Comparison of ENCODE assay signal across 8 cellular contexts in genomic region chr16:1719559-1720229, GRCh38. TPM values are rescaled to one million over a fixed set of nuclear protein-coding genes. Genes with fewer than 3 reads are reported as not detected.
DNase-seq lines count a peak whose midpoint lies in the region; ATAC-seq and TF ChIP-seq lines count a peak whose summit lies in the region.
"Not testable (repeated sequence)": the region's sequence is repeated elsewhere in the genome, so short reads cannot be mapped to it uniquely, and the experiment has no call there.

No MANE protein-coding gene starts in this region.

- not testable (repeated sequence) for H3K27me3 ChIP-seq in CD4-positive, alpha-beta T cell (ENCODE audit: control insufficient read depth, insufficient read depth, low read length); HCT116 (ENCODE audit: insufficient read depth, low read length); lower lobe of right lung (ENCODE audit: low read depth); thymus (ENCODE audit: control insufficient read depth, insufficient read depth)

- H3K36me3 ChIP-seq in HCT116 (ENCODE audit: control insufficient read depth in 1 of 2, insufficient read depth in 2 of 2, low read length in 2 of 2); lower lobe of right lung: not testable (repeated sequence)
- peaks cover 12% of the 10 kb centered on the region for H3K36me3 ChIP-seq in thymus (ENCODE audit: control insufficient read depth, insufficient read depth)

- H3K27ac ChIP-seq in CD4-positive, alpha-beta T cell (ENCODE audit: low read depth, low read length): not testable (repeated sequence)
- H3K27ac ChIP-seq in HCT116 (ENCODE audit: low read depth, low read length) (peak overlapping the region; percentile 39), lower lobe of right lung (peak overlapping the region; percentile 27), thymus (ENCODE audit: low read depth) (peak overlapping the region; percentile 31)

- not testable (repeated sequence) for H3K4me3 ChIP-seq in HCT116 (replicated peaks in 1 of 2; ENCODE audit: low read depth in 1 of 2, low read length in 2 of 2); lower lobe of right lung; thymus (ENCODE audit: low read length)

- not testable (repeated sequence) for TF ChIP-seq CTCF in CD4-positive, alpha-beta T cell (IDR thresholded peaks at IDR 0.05); HCT116 (IDR thresholded peaks at IDR 0.05 in 2 of 3, conservative IDR thresholded peaks at IDR 0.05 in 1 of 3; ENCODE audit: borderline replicate concordance in 1 of 3, insufficient read depth in 1 of 3, low read depth in 2 of 3, low read length in 2 of 3); lower lobe of right lung (IDR thresholded peaks at IDR 0.05)

- H3K36me3 Mint-ChIP-seq in CD4-positive, alpha-beta T cell (ENCODE audit: low read depth); activated CD4-positive, alpha-beta T cell treated with anti-CD3 and anti-CD28 coated beads for 36 hours (ENCODE audit: low read depth); central memory CD8-positive, alpha-beta T cell (ENCODE audit: insufficient read depth): not testable (repeated sequence)

- H3K9me3 Mint-ChIP-seq in CD4-positive, alpha-beta T cell; activated CD4-positive, alpha-beta T cell treated with anti-CD3 and anti-CD28 coated beads for 36 hours (ENCODE audit: low read depth); central memory CD8-positive, alpha-beta T cell: not testable (repeated sequence)

- not testable (repeated sequence) for H4K20me1 ChIP-seq in HCT116 (ENCODE audit: insufficient read depth)

- H3K9me2 ChIP-seq in HCT116 (ENCODE audit: insufficient read depth): not testable (repeated sequence)

- H3K9me3 ChIP-seq in CD4-positive, alpha-beta T cell (ENCODE audit: control insufficient read depth, low read length); HCT116 (ENCODE audit: control insufficient read depth in 1 of 2, insufficient read depth in 1 of 2, low read depth in 1 of 2, low read length in 2 of 2); lower lobe of right lung; thymus (ENCODE audit: control insufficient read depth): not testable (repeated sequence)

- not testable (repeated sequence) for BruUV-seq in HCT116 (replicated peaks; lab: Mats Ljungman, UMichigan)

- not testable (repeated sequence) for TF ChIP-seq POLR2A in HCT116 (IDR thresholded peaks at IDR 0.05; ENCODE audit: borderline replicate concordance, extremely low read depth, insufficient read depth, insufficient read length)

- peak overlapping the region; percentile 28 for H3K27ac Mint-ChIP-seq in CD4-positive, alpha-beta T cell
- H3K27ac Mint-ChIP-seq in activated CD4-positive, alpha-beta T cell treated with anti-CD3 and anti-CD28 coated beads for 36 hours: not testable (repeated sequence)
- H3K27ac Mint-ChIP-seq in central memory CD8-positive, alpha-beta T cell (ENCODE audit: low read depth): peak overlapping the region; percentile 29

- CTCF ChIA-PET in CD4-positive, alpha-beta T cell (lab: Charles Lee): interaction anchor here (0.8 to 1.3 kb wide), 2 partner anchors 13 to 14 kb away, joined by 3 to 9 read pairs; partner anchors contain the start of gene MAPK8IP3
- CTCF ChIA-PET in HCT116 (lab: Charles Lee): interaction anchor here (2.4 kb wide), 1 partner anchor 14 kb away, joined by 11 read pairs; the partner anchor contains the start of gene MAPK8IP3
- CTCF ChIA-PET in activated CD4-positive, alpha-beta T cell treated with anti-CD3 and anti-CD28 coated beads for 36 hours (lab: Charles Lee): not testable (repeated sequence)

- H2AFZ ChIP-seq in HCT116 (ENCODE audit: low read depth, low read length, poor library complexity, severe bottlenecking): not testable (repeated sequence)

- H3K27me3 Mint-ChIP-seq in CD4-positive, alpha-beta T cell; activated CD4-positive, alpha-beta T cell treated with anti-CD3 and anti-CD28 coated beads for 36 hours; central memory CD8-positive, alpha-beta T cell: not testable (repeated sequence)

- not testable (repeated sequence) for H3K4me3 Mint-ChIP-seq in CD4-positive, alpha-beta T cell; activated CD4-positive, alpha-beta T cell treated with anti-CD3 and anti-CD28 coated beads for 36 hours; central memory CD8-positive, alpha-beta T cell

- H3K4me1 Mint-ChIP-seq in CD4-positive, alpha-beta T cell (ENCODE audit: low read depth): peaks cover 40% of the 10 kb centered on the region
- peaks cover 29% of the 10 kb centered on the region for H3K4me1 Mint-ChIP-seq in activated CD4-positive, alpha-beta T cell treated with anti-CD3 and anti-CD28 coated beads for 36 hours
- peaks cover 23% of the 10 kb centered on the region for H3K4me1 Mint-ChIP-seq in central memory CD8-positive, alpha-beta T cell

- POLR2A ChIA-PET in CD4-positive, alpha-beta T cell (lab: Charles Lee): interaction anchor here (2.4 kb wide), 1 partner anchor 13 kb away, joined by 13 read pairs; the partner anchor contains the start of gene MAPK8IP3
- POLR2A ChIA-PET in HCT116 (lab: Charles Lee); activated CD4-positive, alpha-beta T cell treated with anti-CD3 and anti-CD28 coated beads for 36 hours (lab: Charles Lee): not testable (repeated sequence)

- H3K4me2 ChIP-seq in HCT116 (ENCODE audit: low read length): peak overlapping the region; percentile 58

- peaks cover 77% of the 10 kb centered on the region for H3K79me2 ChIP-seq in HCT116 (ENCODE audit: insufficient read depth, low read length)

- RAD21 ChIA-PET in HCT116 (lab: Charles Lee; ENCODE audit: low non-redundant PET in 1 of 2, low total read pairs in 2 of 2, uncharacterized antibody in 2 of 2, unreplicated experiment in 2 of 2): not testable (repeated sequence)

- H3K9ac ChIP-seq in HCT116 (ENCODE audit: low read length): peak overlapping the region; percentile 0; the same call in 1 of the 2 replicates

- intact Hi-C loops in CD4-positive, alpha-beta T cell (cut with DNase I, micrococcal nuclease); HCT116 (cut with micrococcal nuclease); lower lobe of right lung (cut with DNase I): not testable (repeated sequence)
- intact Hi-C loops in activated CD4-positive, alpha-beta T cell treated with anti-CD3 and anti-CD28 coated beads for 36 hours (cut with DNase I, micrococcal nuclease): loop anchor here in 1 of 2 experiments (5.0 kb wide), 1 partner anchor 42 kb away; the partner anchor contains the start of gene JPT2

- peak; percentile 35 for ATAC-seq in CD4-positive, alpha-beta T cell (ENCODE audit: poor library complexity)
- not testable (repeated sequence) for ATAC-seq in HCT116; activated CD4-positive, alpha-beta T cell treated with anti-CD3 and anti-CD28 coated beads for 36 hours; central memory CD8-positive, alpha-beta T cell (replicated peaks; ENCODE audit: extremely low read depth, poor library complexity, severe bottlenecking)
- peak; percentile 54 to 74 for ATAC-seq in lower lobe of right lung

- TF ChIP-seq RAD21 in HCT116 (IDR thresholded peaks at IDR 0.05; ENCODE audit: low read depth): not testable (repeated sequence)

- peaks cover 61 to 75% of the 10 kb centered on the region in 2 experiments for H3K4me1 ChIP-seq in HCT116 (ENCODE audit: control insufficient read depth in 1 of 2, insufficient read depth in 2 of 2, low read length in 2 of 2)
- H3K4me1 ChIP-seq in lower lobe of right lung: peaks cover 38% of the 10 kb centered on the region
- H3K4me1 ChIP-seq in thymus (ENCODE audit: control insufficient read depth, insufficient read depth, low read length): not testable (repeated sequence)

- DNase-seq in CD4-positive, alpha-beta T cell; HCT116 (ENCODE audit: low read depth, low spot score); central memory CD8-positive, alpha-beta T cell (ENCODE audit: low spot score in 2 of 2); lower lobe of right lung: not testable (repeated sequence)
- DNase-seq in NCI-H1930 (lab: John Stamatoyannopoulos, UW) (peak; percentile 43 to 53), NOMO-1 treated with dmso at 0.1 percent for 144 hours (lab: John Stamatoyannopoulos, UW; ENCODE audit: unreplicated experiment) (peak; percentile 35)
- DNase-seq in activated CD4-positive, alpha-beta T cell treated with anti-CD3 and anti-CD28 coated beads for 36 hours: peak; percentile 17

- WGBS in thymus: 88% methylated on average over 12 of the region's 12 CpGs

RNA-seq across cellular contexts. Expression of gene MAPK8IP3, which starts 13.7 kb away (rescaled TPM):
- 100 to 1,000 TPM; 290 to 297 TPM for total RNA-seq in CD4-positive, alpha-beta T cell
- total RNA-seq in HCT116 (2021; ENCODE audit: unreplicated experiment): 75.3 TPM
- 45.1 and 64.0 TPM in 2 replicates for polyA plus RNA-seq in HCT116 (2012)
- total RNA-seq in activated CD4-positive, alpha-beta T cell treated with anti-CD3 and anti-CD28 coated beads for 36 hours: 10 to 100 TPM; 56.7 to 57.6 TPM
- total RNA-seq in lower lobe of right lung: 63.0 TPM
- polyA plus RNA-seq in thymus: 129 TPM

RNA-seq across cellular contexts. Expression of gene JPT2, which starts 41.6 kb away (rescaled TPM):
- 1 to 10 TPM; 2.5 to 3.2 TPM for total RNA-seq in CD4-positive, alpha-beta T cell
- total RNA-seq in HCT116 (2021; ENCODE audit: unreplicated experiment) (113 TPM), lower lobe of right lung (53.1 TPM)
- 40.3 and 46.9 TPM in 2 replicates for polyA plus RNA-seq in HCT116 (2012)
- 100 to 1,000 TPM in 1 of 2 experiments, 10 to 100 TPM in 1; 77.1 to 111 TPM for total RNA-seq in activated CD4-positive, alpha-beta T cell treated with anti-CD3 and anti-CD28 coated beads for 36 hours
- 31.4 TPM for polyA plus RNA-seq in thymus

RNA-seq across cellular contexts. Expression of gene NME3, which starts 51.6 kb away (rescaled TPM):
- 10 to 100 TPM; 46.2 to 54.2 TPM for total RNA-seq in CD4-positive, alpha-beta T cell
- total RNA-seq in HCT116 (2021; ENCODE audit: unreplicated experiment) (103 TPM), lower lobe of right lung (56.5 TPM)
- 79.3 and 90.1 TPM in 2 replicates for polyA plus RNA-seq in HCT116 (2012)
- total RNA-seq in activated CD4-positive, alpha-beta T cell treated with anti-CD3 and anti-CD28 coated beads for 36 hours: 10 to 100 TPM; 23.7 to 43.6 TPM
- 163 TPM for polyA plus RNA-seq in thymus

RNA-seq across cellular contexts. Expression of gene EME2, which starts 52.9 kb away (rescaled TPM):
- 10 to 100 TPM; 28.6 to 30.8 TPM for total RNA-seq in CD4-positive, alpha-beta T cell
- 36.3 TPM for total RNA-seq in HCT116 (2021; ENCODE audit: unreplicated experiment)
- 8.9 and 9.0 TPM in 2 replicates for polyA plus RNA-seq in HCT116 (2012)
- total RNA-seq in activated CD4-positive, alpha-beta T cell treated with anti-CD3 and anti-CD28 coated beads for 36 hours: 10 to 100 TPM; 13.1 to 18.4 TPM
- total RNA-seq in lower lobe of right lung: 15.5 TPM
- 13.1 TPM for polyA plus RNA-seq in thymus

RNA-seq across cellular contexts. Expression of gene MRPS34, which starts 53.2 kb away (rescaled TPM):
- total RNA-seq in CD4-positive, alpha-beta T cell: 10 to 100 TPM; 25.5 to 26.9 TPM
- total RNA-seq in HCT116 (2021; ENCODE audit: unreplicated experiment) (200 TPM), lower lobe of right lung (58.0 TPM)
- 167 and 191 TPM in 2 replicates for polyA plus RNA-seq in HCT116 (2012)
- total RNA-seq in activated CD4-positive, alpha-beta T cell treated with anti-CD3 and anti-CD28 coated beads for 36 hours: 100 to 1,000 TPM; 146 to 175 TPM
- 101 TPM for polyA plus RNA-seq in thymus

Comparison
In these comparisons a context has a peak if more than half of its experiments do, and no peak if none do; other contexts are left out.
1. RNA of gene JPT2, which starts 41.6 kb away (total RNA-seq): 113 TPM in HCT116 (single experiment), 77.1 to 111 TPM in activated CD4-positive, alpha-beta T cell treated with anti-CD3 and anti-CD28 coated beads for 36 hours and 53.1 TPM in lower lobe of right lung (single experiment); 2.5 to 3.2 TPM in CD4-positive, alpha-beta T cell; every median in the first group is over 10 times any median in the second.